ENCODE assay signal across 1 cellular context in the genomic region with DNA sequence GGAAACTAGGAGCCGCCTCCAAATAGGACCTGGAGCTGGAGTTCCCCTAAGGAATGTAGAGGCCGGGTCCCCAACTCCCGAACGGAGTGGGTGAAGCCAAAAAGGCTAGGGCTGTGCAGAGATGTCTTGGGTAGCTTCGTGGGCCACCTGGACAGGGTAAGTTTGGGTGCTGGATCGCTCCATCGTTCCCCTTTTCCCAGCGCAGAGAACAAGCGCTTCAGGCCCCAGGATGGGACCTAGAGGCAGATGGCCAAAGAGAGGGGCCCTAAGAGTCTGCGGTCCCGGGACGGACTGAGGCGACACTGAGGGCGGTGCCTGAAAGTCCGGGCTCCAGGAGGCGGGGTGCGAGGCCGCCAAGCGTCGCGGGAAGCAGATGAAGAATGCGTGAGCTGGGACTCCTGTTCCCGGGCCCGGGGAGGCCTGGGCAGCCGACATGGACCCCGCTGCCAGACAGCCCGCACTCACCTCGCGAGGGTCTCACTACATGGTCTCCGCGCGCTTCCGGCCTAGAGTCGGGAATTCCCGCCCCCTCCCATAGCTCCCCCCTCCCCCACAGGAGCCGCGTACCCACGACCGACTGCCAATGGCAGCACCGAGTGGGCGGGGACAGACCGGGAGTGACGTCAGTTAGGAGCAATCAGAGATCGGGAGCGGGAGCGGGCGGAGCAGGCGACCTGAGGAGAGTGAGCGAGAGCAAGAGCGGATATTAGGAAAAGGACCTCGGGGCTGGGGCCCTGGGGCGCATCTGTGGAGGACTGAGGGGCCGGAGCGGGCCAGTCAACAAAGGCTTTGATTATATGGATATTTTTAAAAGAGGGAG.
A peak's percentile ranks its signal among the peaks of the same experiment; 100 is the strongest.
TF ChIP-seq lines count a peak whose summit lies in the region.

Gene SLC39A1 (minus strand): TSS at position 508 of the 820 bp plus-strand sequence. CDS start 822 bp downstream, outside the sequence.

TF ChIP-seq in GM12878, 131 proteins besides CTCF, POLR2A, EP300 and RAD21 (continued from another document and continues in another):
- TF ChIP-seq ATF2 (IDR thresholded peaks at IDR 0.05; ENCODE audit: low read length) (no peak), NR2F1 (conservative IDR thresholded peaks at IDR 0.05) (no peak), ZNF217 (IDR thresholded peaks at IDR 0.05) (no peak), NR2C2 (IDR thresholded peaks at IDR 0.05; ENCODE audit: borderline replicate concordance, control insufficient read depth, insufficient read length, low read depth) (no peak), STAT3 (IDR thresholded peaks at IDR 0.05; ENCODE audit: low read depth, low read length) (no peak), PKNOX1 (IDR thresholded peaks at IDR 0.05) (peak; percentile 98), EGR1 (IDR thresholded peaks at IDR 0.05; ENCODE audit: borderline replicate concordance in 1 of 2, low read depth in 2 of 2, low read length in 2 of 2) (peak in 1 of 2 experiments; percentile 64; a peak in 1 of 3 replicates), CHD2 (IDR thresholded peaks at IDR 0.05; ENCODE audit: borderline replicate concordance, low read depth, low read length) (peak; percentile 91), RFX5 (IDR thresholded peaks at IDR 0.05; ENCODE audit: low read depth, low read length) (no peak), SMAD5 (IDR thresholded peaks at IDR 0.05; ENCODE audit: low read depth) (no peak; the same call in 1 of the 2 replicates), ESRRA (IDR thresholded peaks at IDR 0.05; ENCODE audit: low read length) (no peak), HSF1 (IDR thresholded peaks at IDR 0.05; ENCODE audit: low read depth, low read length) (no peak), E4F1 (IDR thresholded peaks at IDR 0.05; ENCODE audit: borderline replicate concordance, partially characterized antibody) (no peak), HDAC2 (IDR thresholded peaks at IDR 0.05) (no peak), POLR2AphosphoS2 (IDR thresholded peaks at IDR 0.05; ENCODE audit: low read depth, low read length) (peak; percentile 64), KAT2A (conservative IDR thresholded peaks at IDR 0.05; ENCODE audit: control insufficient read depth, low read depth, low read length) (no peak), LARP7 (IDR thresholded peaks at IDR 0.05) (0 out of 2 replicates have a peak, but pooled peaks have one; percentile 10), CBX5 (IDR thresholded peaks at IDR 0.05; ENCODE audit: low read depth) (no peak), IKZF2 (IDR thresholded peaks at IDR 0.05) (peak in 1 of 2 experiments; percentile 73; a peak in 3 of 4 replicates), HDAC6 (IDR thresholded peaks at IDR 0.05; ENCODE audit: unreplicated experiment) (no peak), BHLHE40 (IDR thresholded peaks at IDR 0.05; ENCODE audit: borderline replicate concordance in 1 of 2, low read depth in 2 of 2, low read length in 1 of 2) (peak; percentile 37 to 55; a peak in 2 of 4 replicates)
- TF ChIP-seq, protein P1, sequence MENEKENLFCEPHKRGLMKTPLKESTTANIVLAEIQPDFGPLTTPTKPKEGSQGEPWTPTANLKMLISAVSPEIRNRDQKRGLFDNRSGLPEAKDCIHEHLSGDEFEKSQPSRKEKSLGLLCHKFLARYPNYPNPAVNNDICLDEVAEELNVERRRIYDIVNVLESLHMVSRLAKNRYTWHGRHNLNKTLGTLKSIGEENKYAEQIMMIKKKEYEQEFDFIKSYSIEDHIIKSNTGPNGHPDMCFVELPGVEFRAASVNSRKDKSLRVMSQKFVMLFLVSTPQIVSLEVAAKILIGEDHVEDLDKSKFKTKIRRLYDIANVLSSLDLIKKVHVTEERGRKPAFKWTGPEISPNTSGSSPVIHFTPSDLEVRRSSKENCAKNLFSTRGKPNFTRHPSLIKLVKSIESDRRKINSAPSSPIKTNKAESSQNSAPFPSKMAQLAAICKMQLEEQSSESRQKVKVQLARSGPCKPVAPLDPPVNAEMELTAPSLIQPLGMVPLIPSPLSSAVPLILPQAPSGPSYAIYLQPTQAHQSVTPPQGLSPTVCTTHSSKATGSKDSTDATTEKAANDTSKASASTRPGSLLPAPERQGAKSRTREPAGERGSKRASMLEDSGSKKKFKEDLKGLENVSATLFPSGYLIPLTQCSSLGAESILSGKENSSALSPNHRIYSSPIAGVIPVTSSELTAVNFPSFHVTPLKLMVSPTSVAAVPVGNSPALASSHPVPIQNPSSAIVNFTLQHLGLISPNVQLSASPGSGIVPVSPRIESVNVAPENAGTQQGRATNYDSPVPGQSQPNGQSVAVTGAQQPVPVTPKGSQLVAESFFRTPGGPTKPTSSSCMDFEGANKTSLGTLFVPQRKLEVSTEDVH (IDR thresholded peaks at IDR 0.05; ENCODE audit: low read depth, partially characterized antibody), result no peak
- TF ChIP-seq, protein P2, sequence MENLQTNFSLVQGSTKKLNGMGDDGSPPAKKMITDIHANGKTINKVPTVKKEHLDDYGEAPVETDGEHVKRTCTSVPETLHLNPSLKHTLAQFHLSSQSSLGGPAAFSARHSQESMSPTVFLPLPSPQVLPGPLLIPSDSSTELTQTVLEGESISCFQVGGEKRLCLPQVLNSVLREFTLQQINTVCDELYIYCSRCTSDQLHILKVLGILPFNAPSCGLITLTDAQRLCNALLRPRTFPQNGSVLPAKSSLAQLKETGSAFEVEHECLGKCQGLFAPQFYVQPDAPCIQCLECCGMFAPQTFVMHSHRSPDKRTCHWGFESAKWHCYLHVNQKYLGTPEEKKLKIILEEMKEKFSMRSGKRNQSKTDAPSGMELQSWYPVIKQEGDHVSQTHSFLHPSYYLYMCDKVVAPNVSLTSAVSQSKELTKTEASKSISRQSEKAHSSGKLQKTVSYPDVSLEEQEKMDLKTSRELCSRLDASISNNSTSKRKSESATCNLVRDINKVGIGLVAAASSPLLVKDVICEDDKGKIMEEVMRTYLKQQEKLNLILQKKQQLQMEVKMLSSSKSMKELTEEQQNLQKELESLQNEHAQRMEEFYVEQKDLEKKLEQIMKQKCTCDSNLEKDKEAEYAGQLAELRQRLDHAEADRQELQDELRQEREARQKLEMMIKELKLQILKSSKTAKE (IDR thresholded peaks at IDR 0.05; ENCODE audit: low read depth, poor library complexity, severe bottlenecking), result no peak
- TF ChIP-seq, protein P3, sequence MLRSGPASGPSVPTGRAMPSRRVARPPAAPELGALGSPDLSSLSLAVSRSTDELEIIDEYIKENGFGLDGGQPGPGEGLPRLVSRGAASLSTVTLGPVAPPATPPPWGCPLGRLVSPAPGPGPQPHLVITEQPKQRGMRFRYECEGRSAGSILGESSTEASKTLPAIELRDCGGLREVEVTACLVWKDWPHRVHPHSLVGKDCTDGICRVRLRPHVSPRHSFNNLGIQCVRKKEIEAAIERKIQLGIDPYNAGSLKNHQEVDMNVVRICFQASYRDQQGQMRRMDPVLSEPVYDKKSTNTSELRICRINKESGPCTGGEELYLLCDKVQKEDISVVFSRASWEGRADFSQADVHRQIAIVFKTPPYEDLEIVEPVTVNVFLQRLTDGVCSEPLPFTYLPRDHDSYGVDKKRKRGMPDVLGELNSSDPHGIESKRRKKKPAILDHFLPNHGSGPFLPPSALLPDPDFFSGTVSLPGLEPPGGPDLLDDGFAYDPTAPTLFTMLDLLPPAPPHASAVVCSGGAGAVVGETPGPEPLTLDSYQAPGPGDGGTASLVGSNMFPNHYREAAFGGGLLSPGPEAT (IDR thresholded peaks at IDR 0.05; ENCODE audit: low read depth), result peak; percentile 56
- TF ChIP-seq, protein P4, sequence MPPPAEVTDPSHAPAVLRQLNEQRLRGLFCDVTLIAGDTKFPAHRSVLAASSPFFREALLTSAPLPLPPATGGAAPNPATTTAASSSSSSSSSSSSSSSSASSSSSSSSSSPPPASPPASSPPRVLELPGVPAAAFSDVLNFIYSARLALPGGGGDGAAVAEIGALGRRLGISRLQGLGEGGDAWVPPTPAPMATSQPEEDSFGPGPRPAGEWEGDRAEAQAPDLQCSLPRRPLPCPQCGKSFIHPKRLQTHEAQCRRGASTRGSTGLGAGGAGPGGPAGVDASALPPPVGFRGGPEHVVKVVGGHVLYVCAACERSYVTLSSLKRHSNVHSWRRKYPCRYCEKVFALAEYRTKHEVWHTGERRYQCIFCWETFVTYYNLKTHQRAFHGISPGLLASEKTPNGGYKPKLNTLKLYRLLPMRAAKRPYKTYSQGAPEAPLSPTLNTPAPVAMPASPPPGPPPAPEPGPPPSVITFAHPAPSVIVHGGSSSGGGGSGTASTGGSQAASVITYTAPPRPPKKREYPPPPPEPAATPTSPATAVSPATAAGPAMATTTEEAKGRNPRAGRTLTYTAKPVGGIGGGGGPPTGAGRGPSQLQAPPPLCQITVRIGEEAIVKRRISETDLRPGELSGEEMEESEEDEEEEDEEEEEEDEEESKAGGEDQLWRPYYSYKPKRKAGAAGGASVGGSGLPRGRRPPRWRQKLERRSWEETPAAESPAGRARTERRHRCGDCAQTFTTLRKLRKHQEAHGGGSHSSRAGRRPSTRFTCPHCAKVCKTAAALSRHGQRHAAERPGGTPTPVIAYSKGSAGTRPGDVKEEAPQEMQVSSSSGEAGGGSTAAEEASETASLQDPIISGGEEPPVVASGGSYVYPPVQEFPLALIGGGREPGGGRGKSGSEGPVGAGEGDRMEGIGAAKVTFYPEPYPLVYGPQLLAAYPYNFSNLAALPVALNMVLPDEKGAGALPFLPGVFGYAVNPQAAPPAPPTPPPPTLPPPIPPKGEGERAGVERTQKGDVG (CRISPR knock-in tag; IDR thresholded peaks at IDR 0.05), result no peak
- TF ChIP-seq, protein P5, sequence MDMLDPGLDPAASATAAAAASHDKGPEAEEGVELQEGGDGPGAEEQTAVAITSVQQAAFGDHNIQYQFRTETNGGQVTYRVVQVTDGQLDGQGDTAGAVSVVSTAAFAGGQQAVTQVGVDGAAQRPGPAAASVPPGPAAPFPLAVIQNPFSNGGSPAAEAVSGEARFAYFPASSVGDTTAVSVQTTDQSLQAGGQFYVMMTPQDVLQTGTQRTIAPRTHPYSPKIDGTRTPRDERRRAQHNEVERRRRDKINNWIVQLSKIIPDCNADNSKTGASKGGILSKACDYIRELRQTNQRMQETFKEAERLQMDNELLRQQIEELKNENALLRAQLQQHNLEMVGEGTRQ (IDR thresholded peaks at IDR 0.05; ENCODE audit: borderline replicate concordance, low read depth, low read length), result no peak
